Comparison of ENCODE assay signal across 8 cellular contexts in genomic region chr16:787978-788398, GRCh38. TPM values are rescaled to one million over a fixed set of nuclear protein-coding genes. Genes with fewer than 3 reads are reported as not detected.
DNase-seq lines count a peak whose midpoint lies in the region; FAIRE-seq and TF ChIP-seq lines count a peak whose summit lies in the region.

Gene RPUSD1, minus strand, starts transcription at chr16:788381. Its CDS starts 644 bp downstream, at chr16:787737.

- H3K27ac ChIP-seq in SU-DHL-6 (ENCODE audit: low read depth, low read length): peak within 1 kb of the TSS; percentile 40

- H3K27me3 Mint-ChIP-seq in HFFc6 (ENCODE audit: insufficient read depth): no peaks in the 10 kb centered on the region

- H3K9me3 Mint-ChIP-seq in HFFc6: no peaks in the 10 kb centered on the region

- no peak for FAIRE-seq in frontal cortex (lab: Jason Lieb, UNC)

- H3K9me3 ChIP-seq in SU-DHL-6 (ENCODE audit: insufficient read depth, low read length): no peaks in the 10 kb centered on the region

- peak within 1 kb of the TSS; percentile 98 for H3K9ac ChIP-seq in SU-DHL-6 (ENCODE audit: low read length)

- H4K20me1 ChIP-seq in SU-DHL-6 (ENCODE audit: low read depth, low read length): no peaks in the 10 kb centered on the region

- peak within 1 kb of the TSS; percentile 55; the same call in 1 of the 2 replicates for H3K27ac Mint-ChIP-seq in HFFc6

- no peaks in the 10 kb centered on the region for H3K27me3 ChIP-seq in SU-DHL-6 (ENCODE audit: low read length)

- H3K36me3 Mint-ChIP-seq in HFFc6 (ENCODE audit: low read depth): peaks cover 10% of the 10 kb centered on the region; the same call in 1 of the 2 replicates

- H3K79me2 ChIP-seq in SU-DHL-6 (ENCODE audit: insufficient read depth, low read length): peaks cover 23% of the 10 kb centered on the region

- H3K4me3 Mint-ChIP-seq in HFFc6: peak within 1 kb of the TSS; percentile 91

- H2AFZ ChIP-seq in SU-DHL-6 (ENCODE audit: low read depth, low read length, severe bottlenecking): peak within 1 kb of the TSS; percentile 80

- no peaks in the 10 kb centered on the region for H3K9me2 ChIP-seq in SU-DHL-6 (replicated peaks; ENCODE audit: insufficient read depth, low read length)

- TF ChIP-seq CTCF in GM12864 (IDR thresholded peaks at IDR 0.05; ENCODE audit: low read depth, low read length, missing control alignments) (no peak), HFFc6 (IDR thresholded peaks at IDR 0.05) (no peak), SU-DHL-6 (IDR thresholded peaks at IDR 0.05; ENCODE audit: insufficient read depth, low read length, poor library complexity, severe bottlenecking) (no peak)

- peak within 1 kb of the TSS; percentile 66 for H3K4me2 ChIP-seq in SU-DHL-6 (ENCODE audit: low read depth, low read length, poor library complexity, severe bottlenecking)

- no peaks in the 10 kb centered on the region for H3F3A ChIP-seq in SU-DHL-6 (ENCODE audit: insufficient read depth)

- DNase-seq in GM12864 (ENCODE audit: low read depth) (no peak), HFFc6 (no peak), frontal cortex (ENCODE audit: low spot score in 2 of 2) (no peak), renal cortical epithelial cell (ENCODE audit: low read depth) (no peak), SIG-M5 (lab: John Stamatoyannopoulos, UW) (no peak), dedifferentiated amniotic fluid mesenchymal stem cell (ENCODE audit: extremely low spot score) (no peak), NCI-H774 (lab: John Stamatoyannopoulos, UW) (no peak)

- H3K4me1 Mint-ChIP-seq in HFFc6 (ENCODE audit: low read depth): no peaks in the 10 kb centered on the region

- no peaks in the 10 kb centered on the region for H3K36me3 ChIP-seq in SU-DHL-6 (ENCODE audit: low read length)

- H3K4me3 ChIP-seq in GM12864 (ENCODE audit: low read depth, low read length) (peak within 1 kb of the TSS; percentile 99), SU-DHL-6 (ENCODE audit: insufficient read depth, low read length, poor library complexity, severe bottlenecking) (peak within 1 kb of the TSS; percentile 89)

RNA-seq across cellular contexts. Expression of gene RPUSD1, which starts in this region (rescaled TPM):
- 10 to 100 TPM; 23.8 to 32.8 (median 25.8) TPM for total RNA-seq in HFFc6 (2021; fragmentation: NEBNext Ultra II Directional; extraction: Animal tissue kit (Norgen Biotek cat#: 25700))
- total RNA-seq in frontal cortex: 12.6 TPM
- 22.3 and 35.3 TPM in 2 replicates for total RNA-seq in renal cortical epithelial cell
